18 cellular contexts compared by ENCODE assay signal in genomic region chr3:156745766-156746165, GRCh38.
DNase-seq lines count a peak whose midpoint lies in the region; ATAC-seq and TF ChIP-seq lines count a peak whose summit lies in the region.
"Had no signal": no experiment of that assay in that cellular context is flagged by ENCODE, and none has a peak within 500 bp of the region (broad histone marks: within the 10 kb centered on the region; RNA-seq: fewer than 3 reads in every experiment).

No MANE protein-coding gene starts in this region.

- TF ChIP-seq EP300 in esophagus muscularis mucosa (IDR thresholded peaks at IDR 0.05): no peak

- H3K27me3 ChIP-seq in esophagus muscularis mucosa: no peaks in the 10 kb centered on the region
- H3K27me3 ChIP-seq: BLaER1 treated with 17β-estradiol and CSF1 and Interleukin-3, amounts not matched to agents 10 nM and 100 nM had no signal

- TF ChIP-seq CTCF in esophagus muscularis mucosa (IDR thresholded peaks at IDR 0.05): no peak
- TF ChIP-seq CTCF in foreskin fibroblast (IDR thresholded peaks at IDR 0.05; ENCODE audit: low read depth, low read length): no peak

- ATAC-seq in GM21723 (IDR thresholded peaks at IDR 0.05; ENCODE audit: unreplicated experiment): no peak

- intact Hi-C loops in esophagus muscularis mucosa (cut with DNase I): no loop called here

- no peak overlapping the region for H3K4me3 ChIP-seq in esophagus muscularis mucosa
- H3K4me3 ChIP-seq in foreskin fibroblast (ENCODE audit: low read depth in 1 of 2, low read length in 2 of 2): no peak overlapping the region
- H3K4me3 ChIP-seq: BLaER1 treated with 17β-estradiol and CSF1 and Interleukin-3, amounts not matched to agents 10 nM and 100 nM had no signal

- DNase-seq in EH (ENCODE audit: low read depth) (peak; percentile 15), esophagus muscularis mucosa (ENCODE audit: extremely low spot score) (peak; percentile 17), foreskin fibroblast (peak; percentile 38 to 73), MV-4-11 (lab: John Stamatoyannopoulos, UW) (no peak), GM19238 (ENCODE audit: insufficient read length, low spot score) (no peak)
- DNase-seq: ACHN; AML-193; BE2C; CD4-positive, alpha-beta T cell; CD8-positive, alpha-beta memory T cell; DMS 273 treated with DMSO at 0.1 percent for 48 hours; DMS79; GF-D8; H7; HCEC 1CT had no signal

- no peak for TF ChIP-seq POLR2A in esophagus muscularis mucosa (IDR thresholded peaks at IDR 0.05; ENCODE audit: low read depth)

- no peak overlapping the region for H3K27ac ChIP-seq in esophagus muscularis mucosa (replicated peaks in 1 of 4)
- H3K27ac ChIP-seq: 22Rv1; BLaER1 treated with 17β-estradiol and CSF1 and Interleukin-3, amounts not matched to agents 10 nM and 100 nM had no signal

- H3K9me3 ChIP-seq in esophagus muscularis mucosa: no peaks in the 10 kb centered on the region
- H3K9me3 ChIP-seq: BE2C had no signal

- H3K36me3 ChIP-seq in esophagus muscularis mucosa: no peaks in the 10 kb centered on the region
- H3K36me3 ChIP-seq: BE2C; BLaER1 treated with 17β-estradiol and CSF1 and Interleukin-3, amounts not matched to agents 10 nM and 100 nM had no signal

- 55% methylated on average over 1 of the region's 1 CpG for WGBS in esophagus muscularis mucosa

- H3K4me1 ChIP-seq in esophagus muscularis mucosa: peaks cover 0 to 11% (median 6%) of the 10 kb centered on the region in 4 donors
- H3K4me1 ChIP-seq: BE2C; BLaER1 treated with 17β-estradiol and CSF1 and Interleukin-3, amounts not matched to agents 10 nM and 100 nM had no signal

Comparison
In these comparisons a context has a peak if more than half of its experiments do, and no peak if none do; other contexts are left out.
1. DNase-seq: peak in EH (single experiment), esophagus muscularis mucosa (single experiment) and foreskin fibroblast (2 of 2); none in MV-4-11 (single experiment) and GM19238 (single experiment).